16 cellular contexts compared by ENCODE assay signal in the genomic region with DNA sequence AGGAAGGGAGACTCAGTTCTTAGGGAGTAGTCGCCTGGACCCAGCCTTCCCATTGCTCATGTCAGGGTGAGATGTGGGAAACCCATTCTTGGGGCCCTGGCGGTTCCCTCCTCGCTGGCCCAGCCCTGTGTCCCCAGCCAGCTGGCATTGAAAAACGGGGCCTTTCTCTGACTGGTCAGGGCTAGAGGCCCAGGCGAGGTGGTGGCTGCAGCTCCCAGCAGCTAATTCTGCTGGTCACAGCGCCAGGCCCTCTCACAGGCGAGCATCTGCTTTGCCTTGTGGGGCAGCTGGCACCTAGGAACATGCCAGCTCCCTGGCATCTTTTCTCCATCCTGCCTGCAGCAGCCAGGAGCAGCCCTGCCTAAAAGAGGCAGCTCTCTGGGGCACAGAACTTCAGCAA. TPM values are rescaled to one million over a fixed set of nuclear protein-coding genes. Genes with fewer than 3 reads are reported as not detected.
DNase-seq lines count a peak whose midpoint lies in the region; TF ChIP-seq lines count a peak whose summit lies in the region.
"Had no signal": no experiment of that assay in that cellular context is flagged by ENCODE, and none has a peak within 500 bp of the region (broad histone marks: within the 10 kb centered on the region; RNA-seq: fewer than 3 reads in every experiment).

No MANE protein-coding gene starts in this region.

- no peak for TF ChIP-seq CTCF in Calu3 (IDR thresholded peaks at IDR 0.05; ENCODE audit: unreplicated experiment)

- H3K27me3 ChIP-seq in effector memory CD4-positive, alpha-beta T cell (replicated peaks; ENCODE audit: control insufficient read depth, insufficient read depth, low read length, poor library complexity, severe bottlenecking): no peaks in the 10 kb centered on the region

- no peak overlapping the region for H3K4me3 ChIP-seq in effector memory CD4-positive, alpha-beta T cell (ENCODE audit: insufficient read depth, low read depth, low read length, poor library complexity, severe bottlenecking)
- no peak overlapping the region for H3K4me3 ChIP-seq in skin epidermis
- H3K4me3 ChIP-seq: psoas muscle had no signal

- peaks cover 77% of the 10 kb centered on the region for H3K27me3 Mint-ChIP-seq in Calu3 (ENCODE audit: unreplicated experiment)
- H3K27me3 Mint-ChIP-seq in activated naive CD8-positive, alpha-beta T cell treated with anti-CD3 and anti-CD28 coated beads for 36 hours: no peaks in the 10 kb centered on the region
- H3K27me3 Mint-ChIP-seq: type B pancreatic cell had no signal

- no peaks in the 10 kb centered on the region for H3K9me3 ChIP-seq in effector memory CD4-positive, alpha-beta T cell (ENCODE audit: control insufficient read depth, low read length)
- H3K9me3 ChIP-seq: psoas muscle had no signal

- H3K27ac Mint-ChIP-seq in Calu3 (ENCODE audit: unreplicated experiment): no peak overlapping the region
- no peak overlapping the region for H3K27ac Mint-ChIP-seq in activated naive CD8-positive, alpha-beta T cell treated with anti-CD3 and anti-CD28 coated beads for 36 hours
- H3K27ac Mint-ChIP-seq: type B pancreatic cell had no signal

- intact Hi-C loops in Calu3 (cut with micrococcal nuclease; ENCODE audit: unreplicated experiment): no loop called here

- H3K36me3 Mint-ChIP-seq in Calu3 (ENCODE audit: insufficient read depth, unreplicated experiment): no peaks in the 10 kb centered on the region
- H3K36me3 Mint-ChIP-seq in activated naive CD8-positive, alpha-beta T cell treated with anti-CD3 and anti-CD28 coated beads for 36 hours: no peaks in the 10 kb centered on the region
- H3K36me3 Mint-ChIP-seq: CD8-positive, alpha-beta T cell had no signal

- no peak overlapping the region for H3K4me3 Mint-ChIP-seq in Calu3 (ENCODE audit: low read depth, unreplicated experiment)
- no peak overlapping the region for H3K4me3 Mint-ChIP-seq in activated naive CD8-positive, alpha-beta T cell treated with anti-CD3 and anti-CD28 coated beads for 36 hours
- H3K4me3 Mint-ChIP-seq: type B pancreatic cell had no signal

- peak overlapping the region; percentile 38 for H3K27ac ChIP-seq in effector memory CD4-positive, alpha-beta T cell (ENCODE audit: insufficient read depth, low read length, poor library complexity, severe bottlenecking)
- H3K27ac ChIP-seq in skin epidermis: peak overlapping the region in 13 of 21 experiments; percentile 26 to 75 (median 55)
- H3K27ac ChIP-seq: foreskin keratinocyte, psoas muscle had no signal

- no peaks in the 10 kb centered on the region for H3K36me3 ChIP-seq in effector memory CD4-positive, alpha-beta T cell (ENCODE audit: control insufficient read depth, insufficient read depth, low read length)

- peaks cover 21% of the 10 kb centered on the region for H3K4me1 ChIP-seq in effector memory CD4-positive, alpha-beta T cell (ENCODE audit: control insufficient read depth, insufficient read depth, low read length, poor library complexity, severe bottlenecking)
- H3K4me1 ChIP-seq: foreskin keratinocyte had no signal

- no TSS peak for BruUV-seq in Calu3 (replicated peaks; lab: Mats Ljungman, UMichigan)

- no peaks in the 10 kb centered on the region for H3K9me3 Mint-ChIP-seq in Calu3 (ENCODE audit: low read depth, unreplicated experiment)
- H3K9me3 Mint-ChIP-seq in activated naive CD8-positive, alpha-beta T cell treated with anti-CD3 and anti-CD28 coated beads for 36 hours: no peaks in the 10 kb centered on the region
- H3K9me3 Mint-ChIP-seq: CD8-positive, alpha-beta T cell; type B pancreatic cell had no signal

- no peaks in the 10 kb centered on the region for H3K4me1 Mint-ChIP-seq in Calu3 (ENCODE audit: low read depth, unreplicated experiment)
- H3K4me1 Mint-ChIP-seq in activated naive CD8-positive, alpha-beta T cell treated with anti-CD3 and anti-CD28 coated beads for 36 hours: peaks cover 15% of the 10 kb centered on the region

- peak; percentile 79 to 88 for DNase-seq in NCI-H446 (lab: John Stamatoyannopoulos, UW)
- no peak for DNase-seq in effector memory CD4-positive, alpha-beta T cell
- peak in 35 of 51 donors; percentile 10 to 75 (median 41) for DNase-seq in hypothalamus (lab: John Stamatoyannopoulos, UW)
- no peak for DNase-seq in NCI-H2081 treated with DMSO at 0.1 percent for 48 hours (lab: John Stamatoyannopoulos, UW)
- no peak for DNase-seq in Calu3
- DNase-seq in activated naive CD8-positive, alpha-beta T cell treated with anti-CD3 and anti-CD28 coated beads for 36 hours: no peak
- DNase-seq in CD1c-positive myeloid dendritic cell (ENCODE audit: extremely low spot score): no peak
- DNase-seq: activated CD4-positive, alpha-beta T cell treated with anti-CD3 and anti-CD28 coated beads, Interleukin-2, amount 50 U/mL, for 1 hour; CD8-positive, alpha-beta T cell; foreskin keratinocyte; islet precursor cell; NK-92 treated with Interleukin-12 subunit alpha and Interleukin-12 subunit beta, amount 100 ng/mL, for 24 hours; SIG-M5 had no signal

- CTCF ChIA-PET in Calu3 (lab: Charles Lee): interaction anchor here (1.0 kb wide), 1 partner anchor 10 kb away, joined by 3 read pairs; no protein-coding TSS in a partner anchor

RNA-seq across cellular contexts. Expression of gene TSPAN18, which starts 20.1 kb away (rescaled TPM):
- 0.51 TPM in 1 of 2 replicates, not detected in the other for total RNA-seq in Calu3 (2022)
- total RNA-seq in activated naive CD8-positive, alpha-beta T cell treated with anti-CD3 and anti-CD28 coated beads for 36 hours: 1 to 10 TPM in 1 of 2 experiments, under 1 TPM in 1; 0.52 to 1.2 TPM

Comparison
In these comparisons a context has a peak if more than half of its experiments do, and no peak if none do; other contexts are left out.
1. DNase-seq: peak in NCI-H446 (2 of 2) and hypothalamus (35 of 51); none in effector memory CD4-positive, alpha-beta T cell (0 of 3), NCI-H2081 treated with DMSO at 0.1 percent for 48 hours (single experiment), Calu3 (single experiment), activated naive CD8-positive, alpha-beta T cell treated with anti-CD3 and anti-CD28 coated beads for 36 hours (single experiment) and CD1c-positive myeloid dendritic cell (single experiment).